ENCODE assay signal across 9 cellular contexts in the genomic region with DNA sequence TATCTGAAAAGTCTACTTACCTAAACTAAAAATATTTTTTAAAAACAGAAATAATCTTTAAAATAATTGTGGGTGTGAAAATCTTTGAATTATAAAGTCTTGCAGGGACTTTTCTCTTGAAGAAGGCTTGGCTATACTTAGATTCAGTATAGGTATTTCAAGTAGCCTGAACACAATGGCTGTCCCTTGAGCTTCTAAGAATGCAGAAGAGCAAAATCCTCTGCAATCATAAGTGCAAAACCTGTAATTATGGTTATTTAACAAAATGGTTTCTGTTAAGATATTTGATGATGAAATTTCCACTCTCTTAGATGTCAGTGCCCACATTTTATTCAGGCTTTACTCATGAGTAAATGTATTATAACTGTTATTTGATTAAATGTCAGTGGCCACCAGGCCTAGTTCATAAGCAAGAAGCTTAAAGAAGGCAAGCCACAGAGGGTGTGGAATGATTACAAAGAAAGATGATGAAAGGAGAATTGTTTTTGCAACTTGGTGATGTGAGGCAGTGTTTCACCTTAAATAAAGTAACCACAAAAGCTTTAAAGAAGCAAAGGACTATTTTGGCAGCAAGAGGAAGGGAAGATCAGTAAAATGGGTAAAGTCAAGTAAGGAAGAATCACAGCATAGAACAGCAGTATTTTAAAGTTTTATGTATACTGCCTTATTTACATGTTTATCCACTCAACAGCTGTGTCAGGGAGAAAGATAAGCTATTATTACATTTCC.
DNase-seq lines count a peak whose midpoint lies in the region; ATAC-seq lines count a peak whose summit lies in the region.
"Had no signal": no experiment of that assay in that cellular context is flagged by ENCODE, and none has a peak within 500 bp of the region (broad histone marks: within the 10 kb centered on the region; RNA-seq: fewer than 3 reads in every experiment).

No MANE protein-coding gene starts in this region.

- ATAC-seq in activated T-cell treated with anti-CD3 and anti-CD28 coated beads, Interleukin-2, amount 50 U/mL, for 4 hours, result peak; percentile 80 to 90
- peak; percentile 49 for ATAC-seq in HG03432 (IDR thresholded peaks at IDR 0.05; ENCODE audit: unreplicated experiment)
- ATAC-seq in stimulated activated effector memory CD8-positive, alpha-beta T cell treated with anti-CD3 and anti-CD28 coated beads, Interleukin-12 subunit alpha, Interleukin-12 subunit beta, amount 100 ng/mL, for 72 hours, result peak; percentile 89
- ATAC-seq: stimulated activated memory B cell treated with anti-CD40 and anti-IgM and Interleukin-4, amounts not matched to agents 10 μg/mL and 1 μg/mL and 100 μg/mL, for 72 hours had no signal

- no peak for DNase-seq in activated T-cell treated with anti-CD3 and anti-CD28 coated beads, Interleukin-2, amount 50 U/mL, for 4 hours
- DNase-seq in activated T-cell treated with anti-CD3 and anti-CD28 coated beads, Interleukin-2, amount 50 U/mL, for 1 hour, result no peak
- DNase-seq in stimulated activated effector memory CD8-positive, alpha-beta T cell treated with anti-CD3 and anti-CD28 coated beads, Interleukin-12 subunit alpha, Interleukin-12 subunit beta, amount 100 ng/mL, for 72 hours (ENCODE audit: low spot score in 2 of 2), result no peak
- DNase-seq in NCI-H1092 treated with DMSO at 0.1 percent for 48 hours (lab: John Stamatoyannopoulos, UW), result no peak
- DNase-seq in NCI-H146 treated with DMSO at 0.1 percent for 48 hours (lab: John Stamatoyannopoulos, UW; ENCODE audit: unreplicated experiment), result no peak
- DNase-seq in NCI-H128 (lab: John Stamatoyannopoulos, UW; ENCODE audit: unreplicated experiment), result no peak

- H3K9me3 Mint-ChIP-seq in activated T-cell treated with anti-CD3 and anti-CD28 coated beads, Interleukin-2, amount 50 U/mL, for 4 hours, result peaks cover 7% of the 10 kb centered on the region
- no peaks in the 10 kb centered on the region for H3K9me3 Mint-ChIP-seq in activated naive CD8-positive, alpha-beta T cell (ENCODE audit: low read depth)
- H3K9me3 Mint-ChIP-seq in stimulated activated effector memory CD8-positive, alpha-beta T cell treated with anti-CD3 and anti-CD28 coated beads, Interleukin-12 subunit alpha, Interleukin-12 subunit beta, amount 100 ng/mL, for 72 hours, result peaks cover 6% of the 10 kb centered on the region

- H3K27me3 Mint-ChIP-seq in activated T-cell treated with anti-CD3 and anti-CD28 coated beads, Interleukin-2, amount 50 U/mL, for 4 hours (ENCODE audit: low read depth), result no peaks in the 10 kb centered on the region
- no peaks in the 10 kb centered on the region for H3K27me3 Mint-ChIP-seq in activated naive CD8-positive, alpha-beta T cell
- H3K27me3 Mint-ChIP-seq: stimulated activated memory B cell treated with anti-CD40 and anti-IgM and Interleukin-4, amounts not matched to agents 10 μg/mL and 1 μg/mL and 100 μg/mL, for 72 hours had no signal

- peak overlapping the region; percentile 83 for H3K27ac Mint-ChIP-seq in activated naive CD8-positive, alpha-beta T cell
- H3K27ac Mint-ChIP-seq in stimulated activated effector memory CD8-positive, alpha-beta T cell treated with anti-CD3 and anti-CD28 coated beads, Interleukin-12 subunit alpha, Interleukin-12 subunit beta, amount 100 ng/mL, for 72 hours, result peak overlapping the region; percentile 69
- H3K27ac Mint-ChIP-seq: stimulated activated memory B cell treated with anti-CD40 and anti-IgM and Interleukin-4, amounts not matched to agents 10 μg/mL and 1 μg/mL and 100 μg/mL, for 72 hours had no signal

- H3K4me1 Mint-ChIP-seq in activated T-cell treated with anti-CD3 and anti-CD28 coated beads, Interleukin-2, amount 50 U/mL, for 4 hours (ENCODE audit: low read depth), result peaks cover 27% of the 10 kb centered on the region
- peaks cover 67% of the 10 kb centered on the region for H3K4me1 Mint-ChIP-seq in activated naive CD8-positive, alpha-beta T cell (ENCODE audit: low read depth)
- peaks cover 24% of the 10 kb centered on the region for H3K4me1 Mint-ChIP-seq in stimulated activated effector memory CD8-positive, alpha-beta T cell treated with anti-CD3 and anti-CD28 coated beads, Interleukin-12 subunit alpha, Interleukin-12 subunit beta, amount 100 ng/mL, for 72 hours

- peaks cover 6% of the 10 kb centered on the region for H3K36me3 Mint-ChIP-seq in activated T-cell treated with anti-CD3 and anti-CD28 coated beads, Interleukin-2, amount 50 U/mL, for 4 hours (ENCODE audit: insufficient read depth)
- peaks cover 8% of the 10 kb centered on the region for H3K36me3 Mint-ChIP-seq in activated naive CD8-positive, alpha-beta T cell
- H3K36me3 Mint-ChIP-seq in stimulated activated effector memory CD8-positive, alpha-beta T cell treated with anti-CD3 and anti-CD28 coated beads, Interleukin-12 subunit alpha, Interleukin-12 subunit beta, amount 100 ng/mL, for 72 hours, result no peaks in the 10 kb centered on the region

- H3K4me3 Mint-ChIP-seq in activated T-cell treated with anti-CD3 and anti-CD28 coated beads, Interleukin-2, amount 50 U/mL, for 4 hours, result peak overlapping the region; percentile 20
- peak overlapping the region; percentile 35 for H3K4me3 Mint-ChIP-seq in activated naive CD8-positive, alpha-beta T cell
- peak overlapping the region; percentile 8 for H3K4me3 Mint-ChIP-seq in stimulated activated effector memory CD8-positive, alpha-beta T cell treated with anti-CD3 and anti-CD28 coated beads, Interleukin-12 subunit alpha, Interleukin-12 subunit beta, amount 100 ng/mL, for 72 hours
- H3K4me3 Mint-ChIP-seq: stimulated activated memory B cell treated with anti-CD40 and anti-IgM and Interleukin-4, amounts not matched to agents 10 μg/mL and 1 μg/mL and 100 μg/mL, for 72 hours had no signal
